ENCODE assay signal across 1 cellular context in the genomic region with DNA sequence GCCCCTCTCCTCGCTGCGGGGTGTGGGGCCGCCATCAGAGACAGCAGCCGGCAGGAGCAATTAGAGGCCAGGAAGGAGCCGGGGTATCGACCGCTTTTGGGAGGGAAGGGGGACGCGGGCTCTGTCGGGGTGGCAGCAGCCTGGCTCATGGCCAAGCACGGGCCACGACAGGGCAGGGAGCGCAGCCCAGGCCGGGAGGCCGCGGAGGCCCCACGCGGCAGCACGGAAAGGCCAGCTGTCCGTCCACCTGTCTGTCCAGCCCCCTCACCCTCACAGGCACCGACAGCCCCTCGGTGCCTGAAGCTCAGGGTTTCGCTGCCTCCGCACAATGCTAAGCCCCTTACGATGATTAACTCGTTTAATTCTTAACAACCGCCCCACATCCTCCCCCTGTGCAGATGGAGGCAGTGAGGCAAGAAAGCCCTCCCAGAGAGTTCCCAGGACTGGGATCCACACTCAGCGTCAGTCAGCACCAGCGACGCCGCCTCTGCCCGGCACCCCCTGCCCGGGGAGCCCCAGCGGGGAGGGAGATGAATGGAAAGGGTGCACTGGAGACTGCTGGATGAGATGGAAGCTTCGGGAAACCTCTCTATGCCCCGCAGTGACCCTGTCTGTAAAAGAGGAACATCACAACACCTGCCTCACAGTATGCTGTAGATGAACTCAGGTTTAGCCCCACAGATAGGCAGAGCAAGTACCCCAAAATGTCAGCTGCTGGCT.
TF ChIP-seq lines count a peak whose summit lies in the region.

No MANE protein-coding gene starts in this region.

TF ChIP-seq in SK-N-SH treated with all-trans-retinoic acid at 6 μM for 48 hours, 23 proteins besides CTCF, POLR2A, EP300 and RAD21 (continued from another document):
- 0 out of 2 replicates have a peak, but pooled peaks have one; percentile 5 for TF ChIP-seq ZNF8 (CRISPR knock-in tag; IDR thresholded peaks at IDR 0.05)
- TF ChIP-seq ARNTL (CRISPR knock-in tag; IDR thresholded peaks at IDR 0.05; ENCODE audit: borderline replicate concordance, low read depth) = no peak
- no peak for TF ChIP-seq PPARA (CRISPR knock-in tag; IDR thresholded peaks at IDR 0.05; ENCODE audit: borderline replicate concordance)
- no peak for TF ChIP-seq ZC3H10 (CRISPR knock-in tag; IDR thresholded peaks at IDR 0.05)
- TF ChIP-seq, protein P1, sequence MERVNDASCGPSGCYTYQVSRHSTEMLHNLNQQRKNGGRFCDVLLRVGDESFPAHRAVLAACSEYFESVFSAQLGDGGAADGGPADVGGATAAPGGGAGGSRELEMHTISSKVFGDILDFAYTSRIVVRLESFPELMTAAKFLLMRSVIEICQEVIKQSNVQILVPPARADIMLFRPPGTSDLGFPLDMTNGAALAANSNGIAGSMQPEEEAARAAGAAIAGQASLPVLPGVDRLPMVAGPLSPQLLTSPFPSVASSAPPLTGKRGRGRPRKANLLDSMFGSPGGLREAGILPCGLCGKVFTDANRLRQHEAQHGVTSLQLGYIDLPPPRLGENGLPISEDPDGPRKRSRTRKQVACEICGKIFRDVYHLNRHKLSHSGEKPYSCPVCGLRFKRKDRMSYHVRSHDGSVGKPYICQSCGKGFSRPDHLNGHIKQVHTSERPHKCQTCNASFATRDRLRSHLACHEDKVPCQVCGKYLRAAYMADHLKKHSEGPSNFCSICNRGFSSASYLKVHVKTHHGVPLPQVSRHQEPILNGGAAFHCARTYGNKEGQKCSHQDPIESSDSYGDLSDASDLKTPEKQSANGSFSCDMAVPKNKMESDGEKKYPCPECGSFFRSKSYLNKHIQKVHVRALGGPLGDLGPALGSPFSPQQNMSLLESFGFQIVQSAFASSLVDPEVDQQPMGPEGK (CRISPR knock-in tag; IDR thresholded peaks at IDR 0.05; ENCODE audit: borderline replicate concordance) = no peak
- TF ChIP-seq GLIS3 (CRISPR knock-in tag; IDR thresholded peaks at IDR 0.05) = no peak
